Comparison of ENCODE assay signal across 8 cellular contexts in genomic region chr10:68721673-68721963, GRCh38. TPM values are rescaled to one million over a fixed set of nuclear protein-coding genes. Genes with fewer than 3 reads are reported as not detected.
DNase-seq lines count a peak whose midpoint lies in the region; ATAC-seq and TF ChIP-seq lines count a peak whose summit lies in the region.

No MANE protein-coding gene starts in this region.

- no peaks in the 10 kb centered on the region for H3K9me3 ChIP-seq in Peyer's patch
- no peaks in the 10 kb centered on the region for H3K9me3 ChIP-seq in esophagus muscularis mucosa
- no peaks in the 10 kb centered on the region for H3K9me3 ChIP-seq in osteoblast (ENCODE audit: low read depth, low read length)

- H2AFZ ChIP-seq in osteoblast (ENCODE audit: low read length), result peak overlapping the region; percentile 94

- peaks cover 16% of the 10 kb centered on the region for H3K4me1 Mint-ChIP-seq in activated naive CD4-positive, alpha-beta T cell treated with anti-CD3 and anti-CD28 coated beads for 36 hours (ENCODE audit: low read depth)

- no peak for TF ChIP-seq CTCF in Peyer's patch (IDR thresholded peaks at IDR 0.05)
- no peak for TF ChIP-seq CTCF in esophagus muscularis mucosa (IDR thresholded peaks at IDR 0.05)
- TF ChIP-seq CTCF in osteoblast (IDR thresholded peaks at IDR 0.05; ENCODE audit: extremely low read depth, low read depth, low read length), result no peak

- H3K27me3 ChIP-seq in Peyer's patch, result no peaks in the 10 kb centered on the region
- H3K27me3 ChIP-seq in esophagus muscularis mucosa, result no peaks in the 10 kb centered on the region
- no peaks in the 10 kb centered on the region for H3K27me3 ChIP-seq in osteoblast (ENCODE audit: insufficient read depth, low read length)

- H3K36me3 Mint-ChIP-seq in activated naive CD4-positive, alpha-beta T cell treated with anti-CD3 and anti-CD28 coated beads for 36 hours (ENCODE audit: low read depth), result peaks cover 27% of the 10 kb centered on the region

- H3K27me3 Mint-ChIP-seq in activated naive CD4-positive, alpha-beta T cell treated with anti-CD3 and anti-CD28 coated beads for 36 hours (ENCODE audit: low read depth), result no peaks in the 10 kb centered on the region

- H3K4me3 ChIP-seq in Peyer's patch (peak overlapping the region; percentile 78 to 98 (median 82)), esophagus muscularis mucosa (peak overlapping the region; percentile 85 to 100 (median 94)), osteoblast (ENCODE audit: insufficient read depth, low read length) (peak overlapping the region; percentile 99)

- CTCF ChIA-PET in activated naive CD4-positive, alpha-beta T cell treated with anti-CD3 and anti-CD28 coated beads for 36 hours (lab: Charles Lee), result interaction anchor here (0.6 kb wide), 1 partner anchor 102 kb away, joined by 4 read pairs; no protein-coding TSS in a partner anchor

- H4K20me1 ChIP-seq in osteoblast (ENCODE audit: insufficient read depth, low read length), result no peaks in the 10 kb centered on the region

- H3K79me2 ChIP-seq in osteoblast (ENCODE audit: insufficient read depth, low read length), result peaks cover 41% of the 10 kb centered on the region

- H3K27ac Mint-ChIP-seq in activated naive CD4-positive, alpha-beta T cell treated with anti-CD3 and anti-CD28 coated beads for 36 hours, result peak overlapping the region; percentile 89

- ATAC-seq in GM19324 (IDR thresholded peaks at IDR 0.05; ENCODE audit: low FRiP score, unreplicated experiment), result no peak

- WGBS in esophagus muscularis mucosa, result 0% methylated on average over 4 of the region's 23 CpGs

- peak overlapping the region; percentile 88 for H3K4me2 ChIP-seq in osteoblast (ENCODE audit: insufficient read depth, low read length)

- TF ChIP-seq POLR2A in Peyer's patch (IDR thresholded peaks at IDR 0.05) (no peak), esophagus muscularis mucosa (IDR thresholded peaks at IDR 0.05; ENCODE audit: low read depth) (no peak)

- H3K4me1 ChIP-seq in Peyer's patch (peaks cover 0 to 9% (median 7%) of the 10 kb centered on the region in 4 donors), esophagus muscularis mucosa (peaks cover 6 to 18% (median 15%) of the 10 kb centered on the region in 4 donors), osteoblast (ENCODE audit: insufficient read depth, low read length) (peaks cover 9% of the 10 kb centered on the region)

- H3K27ac ChIP-seq in Peyer's patch, result peak overlapping the region; percentile 86 to 96 (median 92)
- peak overlapping the region; percentile 86 to 97 (median 92) for H3K27ac ChIP-seq in esophagus muscularis mucosa (replicated peaks in 1 of 4)
- peak overlapping the region; percentile 83 for H3K27ac ChIP-seq in osteoblast (ENCODE audit: low read depth, low read length)

- TF ChIP-seq EP300 in esophagus muscularis mucosa (IDR thresholded peaks at IDR 0.05), result no peak

- H3K36me3 ChIP-seq in Peyer's patch (peaks cover 0 to 32% (median 0%) of the 10 kb centered on the region in 3 donors), esophagus muscularis mucosa (peaks cover 4 to 37% (median 27%) of the 10 kb centered on the region in 4 donors), osteoblast (ENCODE audit: insufficient read depth, low read length) (peaks cover 22% of the 10 kb centered on the region)

- peak overlapping the region; percentile 96 for H3K4me3 Mint-ChIP-seq in activated naive CD4-positive, alpha-beta T cell treated with anti-CD3 and anti-CD28 coated beads for 36 hours

- no peak for DNase-seq in activated naive CD4-positive, alpha-beta T cell treated with anti-CD3 and anti-CD28 coated beads for 36 hours
- DNase-seq in activated naive CD4-positive, alpha-beta T cell treated with anti-CD3 and anti-CD28 coated beads, Interleukin-2, amount 50 U/mL, for 16 hours, result no peak
- DNase-seq in Peyer's patch (no peak), esophagus muscularis mucosa (ENCODE audit: extremely low spot score) (no peak), osteoblast (ENCODE audit: insufficient read length, low spot score, missing footprints) (peak; percentile 46), NCI-H2081 (lab: John Stamatoyannopoulos, UW) (no peak)
- DNase-seq in activated CD4-positive, CD25-positive, alpha-beta regulatory T cell treated with anti-CD3 and anti-CD28 coated beads, Interleukin-2, amount 50 U/mL, for 72 hours, result no peak

- no peaks in the 10 kb centered on the region for H3K9me3 Mint-ChIP-seq in activated naive CD4-positive, alpha-beta T cell treated with anti-CD3 and anti-CD28 coated beads for 36 hours

- intact Hi-C loops in activated naive CD4-positive, alpha-beta T cell treated with anti-CD3 and anti-CD28 coated beads for 36 hours (cut with micrococcal nuclease), result loop anchor here (1.0 to 10.0 kb wide), 12 partner anchors 106 to 837 kb away; partner anchors contain the start of genes DDX21, DDX50, DNA2 and HERC4
- intact Hi-C loops in esophagus muscularis mucosa (cut with DNase I), result loop anchor here (2.0 to 5.0 kb wide), 2 partner anchors 169 to 195 kb away; partner anchors contain the start of gene SLC25A16

RNA-seq across cellular contexts. Expression of gene CCAR1, which starts 0.6 kb away (rescaled TPM):
- 10 to 100 TPM; 80.7 to 87.9 TPM for total RNA-seq in activated naive CD4-positive, alpha-beta T cell treated with anti-CD3 and anti-CD28 coated beads for 36 hours
- total RNA-seq in Peyer's patch (100 to 1,000 TPM in 2 of 4 donors, 10 to 100 TPM in 2; 63.7 to 215 (median 88.5) TPM), esophagus muscularis mucosa (10 to 100 TPM; 28.5 to 44.4 (median 35.5) TPM), osteoblast (47.4 and 49.2 TPM in 2 replicates)
